20 cellular contexts compared by ENCODE assay signal in the genomic region with DNA sequence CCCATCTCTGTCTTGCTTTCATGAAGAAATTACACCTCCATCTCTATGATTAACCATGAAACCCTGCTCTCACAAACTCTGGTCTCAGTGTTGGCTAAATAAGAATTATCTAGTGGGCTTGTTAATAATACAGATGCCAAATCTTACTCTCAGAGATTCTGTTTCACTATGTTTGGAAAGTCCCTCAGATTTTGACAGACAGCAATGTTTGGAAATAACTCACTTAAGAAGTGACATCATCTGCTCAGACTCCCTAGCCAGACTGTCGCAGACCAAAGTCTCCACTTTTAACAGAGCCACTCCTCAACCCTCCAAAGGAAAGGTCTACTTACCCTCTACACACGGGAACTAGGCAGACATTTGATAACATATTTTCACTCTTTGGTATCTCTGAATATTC.
A peak's percentile ranks its signal among the peaks of the same experiment; 100 is the strongest.
DNase-seq lines count a peak whose midpoint lies in the region; ATAC-seq and TF ChIP-seq lines count a peak whose summit lies in the region.
"Had no signal": no experiment of that assay in that cellular context is flagged by ENCODE, and none has a peak within 500 bp of the region (broad histone marks: within the 10 kb centered on the region; RNA-seq: fewer than 3 reads in every experiment).

No MANE protein-coding gene starts in this region.

- no peak overlapping the region for H3K4me2 ChIP-seq in KMS-11
- H3K4me2 ChIP-seq: BLaER1 had no signal

- intact Hi-C loops in Right ventricle myocardium superior (cut with DNase I) = no loop called here

- no peak overlapping the region for H3K9ac ChIP-seq in KMS-11
- H3K9ac ChIP-seq: BLaER1 had no signal

- TF ChIP-seq CTCF in GM13976 (IDR thresholded peaks at IDR 0.05; ENCODE audit: borderline replicate concordance, control extremely low read depth, extremely low read depth, insufficient read depth, missing control alignments) = no peak
- TF ChIP-seq CTCF in KMS-11 (conservative IDR thresholded peaks at IDR 0.05; ENCODE audit: low read depth, low read length) = no peak

- peak overlapping the region; percentile 38; the same call in 1 of the 2 replicates for H3K27ac ChIP-seq in KMS-11
- H3K27ac ChIP-seq: BLaER1 had no signal

- no peaks in the 10 kb centered on the region for H3K36me3 ChIP-seq in KMS-11 (ENCODE audit: insufficient read depth)
- H3K36me3 ChIP-seq: BLaER1, MG63 had no signal

- in situ Hi-C loops in GM13976 (cut with MboI; ENCODE audit: low sequenced_read_pairs, unreplicated experiment) = no loop called here

- ATAC-seq in GM18868 (IDR thresholded peaks at IDR 0.05; ENCODE audit: unreplicated experiment) (peak; percentile 89), HG02798 (IDR thresholded peaks at IDR 0.05; ENCODE audit: poor library complexity, unreplicated experiment) (peak; percentile 81), Right ventricle myocardium superior (ENCODE audit: poor library complexity) (no peak)

- no peaks in the 10 kb centered on the region for H3K27me3 ChIP-seq in KMS-11 (ENCODE audit: insufficient read depth, low read depth)
- H3K27me3 ChIP-seq: MG63 had no signal

- H2AFZ ChIP-seq in KMS-11 (ENCODE audit: low read depth) = no peak overlapping the region

- no peaks in the 10 kb centered on the region for H4K20me1 ChIP-seq in KMS-11 (ENCODE audit: insufficient read depth)
- H4K20me1 ChIP-seq: BLaER1 had no signal

- DNase-seq in GM13976 (ENCODE audit: low spot score) (peak; percentile 3), NOMO-1 treated with DMSO at 0.1 percent for 48 hours (lab: John Stamatoyannopoulos, UW; ENCODE audit: unreplicated experiment) (no peak), Right ventricle myocardium superior (no peak), DMS153 (lab: John Stamatoyannopoulos, UW) (no peak)
- DNase-seq in activated CD4-positive, alpha-beta T cell treated with anti-CD3 and anti-CD28 coated beads, Interleukin-2, amount 50 U/mL, for 1 hour = no peak
- DNase-seq: CD4-positive, CD25-positive, alpha-beta regulatory T cell; COR-L47; KBM-7; MG63; NCI-H2029; NCI-H446; NCI-H524 treated with DMSO at 0.1 percent for 48 hours; NCI-H774; RPMI8226; SHP77; T-helper 1 cell had no signal

- H3K79me2 ChIP-seq in KMS-11 (ENCODE audit: insufficient read depth, low read depth) = no peaks in the 10 kb centered on the region

- H3K4me3 ChIP-seq in KMS-11 (IDR thresholded peaks at IDR 0.05; ENCODE audit: insufficient read depth, low read depth, low read length) = no peak overlapping the region
- H3K4me3 ChIP-seq: BLaER1, MG63 had no signal

- H3K4me1 ChIP-seq in KMS-11 (ENCODE audit: low read depth, poor library complexity, severe bottlenecking) = peaks cover 13% of the 10 kb centered on the region
- H3K4me1 ChIP-seq: BLaER1 had no signal
